Comparison of ENCODE assay signal across 7 cellular contexts in genomic region chr2:160494243-160494642, GRCh38. TPM values are rescaled to one million over a fixed set of nuclear protein-coding genes. Genes with fewer than 3 reads are reported as not detected.
A peak's percentile ranks its signal among the peaks of the same experiment; 100 is the strongest.
DNase-seq lines count a peak whose midpoint lies in the region; ATAC-seq and TF ChIP-seq lines count a peak whose summit lies in the region.

No MANE protein-coding gene starts in this region.

- H3K4me2 ChIP-seq in hepatocyte: peak overlapping the region; percentile 81

- intact Hi-C loops in activated B cell treated with CpG ODN at 0.5 μM for 24 hours (cut with micrococcal nuclease): loop anchor here (5.0 kb wide), 1 partner anchor 87 kb away; no protein-coding TSS in a partner anchor
- intact Hi-C loops in spleen (cut with DNase I; ENCODE audit: low total_unique reads): no loop called here

- no peaks in the 10 kb centered on the region for H3K27me3 ChIP-seq in HUES6 (ENCODE audit: control insufficient read depth, insufficient read depth, low read length)
- H3K27me3 ChIP-seq in hepatocyte: no peaks in the 10 kb centered on the region
- peaks cover 0 to 42% (median 5%) of the 10 kb centered on the region in 7 donors for H3K27me3 ChIP-seq in spleen (replicated peaks in 1 of 7)

- H3K36me3 Mint-ChIP-seq in activated B cell treated with CpG ODN at 0.5 μM for 24 hours (ENCODE audit: low read depth): no peaks in the 10 kb centered on the region

- no peaks in the 10 kb centered on the region for H3K9me3 Mint-ChIP-seq in activated B cell treated with CpG ODN at 0.5 μM for 24 hours

- H3K4me1 ChIP-seq in HUES6 (ENCODE audit: control insufficient read depth, insufficient read depth, low read length): peaks cover 20% of the 10 kb centered on the region
- H3K4me1 ChIP-seq in hepatocyte (ENCODE audit: insufficient read depth): no peaks in the 10 kb centered on the region
- peaks cover 0 to 51% (median 20%) of the 10 kb centered on the region in 6 donors for H3K4me1 ChIP-seq in spleen

- H3K9me2 ChIP-seq in hepatocyte (replicated peaks; ENCODE audit: insufficient read depth): no peaks in the 10 kb centered on the region

- H3K27me3 Mint-ChIP-seq in activated B cell treated with CpG ODN at 0.5 μM for 24 hours: peaks cover 30% of the 10 kb centered on the region

- peak overlapping the region; percentile 56 for H3K4me3 Mint-ChIP-seq in activated B cell treated with CpG ODN at 0.5 μM for 24 hours

- peak overlapping the region; percentile 89 for H3K4me3 ChIP-seq in HUES6 (ENCODE audit: low read depth, low read length)
- peak overlapping the region; percentile 97 for H3K4me3 ChIP-seq in hepatocyte
- peak overlapping the region; percentile 53 to 85 (median 74) for H3K4me3 ChIP-seq in spleen

- TF ChIP-seq CTCF in activated B cell treated with CpG ODN at 0.5 μM for 24 hours (IDR thresholded peaks at IDR 0.05) (no peak), hepatocyte (IDR thresholded peaks at IDR 0.05; ENCODE audit: poor library complexity) (no peak), spleen (IDR thresholded peaks at IDR 0.05 in 8 of 11, conservative IDR thresholded peaks at IDR 0.05 in 3 of 11) (no peak)

- H3K9me3 ChIP-seq in HUES6 (ENCODE audit: control insufficient read depth, insufficient read depth, low read depth, low read length) (no peaks in the 10 kb centered on the region), hepatocyte (ENCODE audit: low read depth) (no peaks in the 10 kb centered on the region), spleen (no peaks in the 10 kb centered on the region)

- H3K27ac Mint-ChIP-seq in activated B cell treated with CpG ODN at 0.5 μM for 24 hours: no peak overlapping the region

- peak overlapping the region; percentile 84 for H2AFZ ChIP-seq in hepatocyte

- CTCF ChIA-PET in activated B cell treated with CpG ODN at 0.5 μM for 24 hours (lab: Charles Lee): no interaction called here

- no peak for TF ChIP-seq POLR2A in spleen (IDR thresholded peaks at IDR 0.05)

- H3K4me1 Mint-ChIP-seq in activated B cell treated with CpG ODN at 0.5 μM for 24 hours: peaks cover 6% of the 10 kb centered on the region

- H4K20me1 ChIP-seq in hepatocyte (ENCODE audit: insufficient read depth, poor library complexity, severe bottlenecking): no peaks in the 10 kb centered on the region

- H3K79me2 ChIP-seq in hepatocyte: peaks cover 29% of the 10 kb centered on the region

- 6% methylated on average over 6 of the region's 8 CpGs for WGBS in hepatocyte (ENCODE audit: low lambda C conversion rate, missing lambda C conversion rate)
- 10 to 32% (median 17%) methylated on average over 8 of the region's 8 CpGs for WGBS in spleen, 5 donors

- DNase-seq in activated B cell treated with CpG ODN at 0.5 μM for 24 hours: no peak
- DNase-seq in hepatocyte (ENCODE audit: low spot score): peak; percentile 35
- no peak for DNase-seq in spleen
- no peak for DNase-seq in cerebellar cortex (ENCODE audit: low spot score)
- DNase-seq in NCI-H226: no peak

- H3K9ac ChIP-seq in HUES6 (ENCODE audit: low read length): peak overlapping the region; percentile 43

- no peak for ATAC-seq in activated B cell treated with CpG ODN at 0.5 μM for 24 hours (ENCODE audit: low read depth)
- no peak for ATAC-seq in GM18868 (IDR thresholded peaks at IDR 0.05; ENCODE audit: unreplicated experiment)

- POLR2A ChIA-PET in activated B cell treated with CpG ODN at 0.5 μM for 24 hours (lab: Charles Lee): no interaction called here

- H3K27ac ChIP-seq in HUES6 (ENCODE audit: low read depth, low read length) (no peak overlapping the region), hepatocyte (peak overlapping the region; percentile 99), spleen (peak overlapping the region in 7 of 8 donors; percentile 82 to 95 (median 93))

- no peaks in the 10 kb centered on the region for H3K36me3 ChIP-seq in HUES6 (ENCODE audit: control insufficient read depth, insufficient read depth, low read length)
- no peaks in the 10 kb centered on the region for H3K36me3 ChIP-seq in hepatocyte (replicated peaks; ENCODE audit: insufficient read depth, low read depth)
- no peaks in the 10 kb centered on the region for H3K36me3 ChIP-seq in spleen

RNA-seq across cellular contexts. Expression of gene RBMS1, which starts 0.6 kb away (rescaled TPM):
- total RNA-seq in activated B cell treated with CpG ODN at 0.5 μM for 24 hours: 23.9 and 30.9 TPM in 2 replicates
- 87.9 and 94.6 TPM in 2 replicates for total RNA-seq in hepatocyte
- 103 and 138 TPM in 2 replicates for polyA plus RNA-seq in hepatocyte
- total RNA-seq in spleen: 100 to 1,000 TPM in 6 of 7 donors, 10 to 100 TPM in 1; 86.2 to 151 (median 124) TPM
- 10 to 100 TPM; 18.8 to 33.3 (median 19.9) TPM for polyA plus RNA-seq in spleen
